18 cellular contexts compared by ENCODE assay signal in genomic region chr4:169037491-169037890, GRCh38. TPM values are rescaled to one million over a fixed set of nuclear protein-coding genes. Genes with fewer than 3 reads are reported as not detected.
A peak's percentile ranks its signal among the peaks of the same experiment; 100 is the strongest.
DNase-seq lines count a peak whose midpoint lies in the region; ATAC-seq and TF ChIP-seq lines count a peak whose summit lies in the region.
"Had no signal": no experiment of that assay in that cellular context is flagged by ENCODE, and none has a peak within 500 bp of the region (broad histone marks: within the 10 kb centered on the region; RNA-seq: fewer than 3 reads in every experiment).

No MANE protein-coding gene starts in this region.

- H3F3A ChIP-seq in PC-3 (ENCODE audit: low read length, unreplicated experiment) = no peaks in the 10 kb centered on the region

- peak overlapping the region; percentile 43; the same call in 1 of the 2 replicates for H2AFZ ChIP-seq in PC-3 (ENCODE audit: low read length)
- H2AFZ ChIP-seq: GM23248 had no signal

- 0 out of 2 replicates have a peak overlapping the region, but pooled peaks have one; percentile 7 for H3K4me2 ChIP-seq in PC-3 (ENCODE audit: low read length)

- no peaks in the 10 kb centered on the region for H3K79me2 ChIP-seq in PC-3 (ENCODE audit: low read length)

- peaks cover 2% of the 10 kb centered on the region for H3K27me3 Mint-ChIP-seq in type B pancreatic cell

- TF ChIP-seq CTCF in PC-3 (conservative IDR thresholded peaks at IDR 0.05; ENCODE audit: low read depth, low read length) (no peak), type B pancreatic cell (conservative IDR thresholded peaks at IDR 0.05) (no peak)

- POLR2A ChIA-PET in PC-3 (lab: Charles Lee; ENCODE audit: unreplicated experiment) = no interaction called here

- CTCF ChIA-PET in PC-3 (lab: Charles Lee) = interaction anchor here (0.6 kb wide), 1 partner anchor 529 kb away, joined by 4 read pairs; no protein-coding TSS in a partner anchor

- intact Hi-C loops in PC-3 (cut with micrococcal nuclease) = no loop called here

- no peak for ATAC-seq in PC-3
- no peak for ATAC-seq in GM19351 (IDR thresholded peaks at IDR 0.05; ENCODE audit: unreplicated experiment)
- no peak for ATAC-seq in GM21381 (IDR thresholded peaks at IDR 0.05; ENCODE audit: unreplicated experiment)
- no peak for ATAC-seq in HG02623 (IDR thresholded peaks at IDR 0.05; ENCODE audit: unreplicated experiment)
- ATAC-seq: CD8-positive, alpha-beta T cell had no signal

- H3K4me3 ChIP-seq in PC-3 (ENCODE audit: low read length) = no peak overlapping the region
- H3K4me3 ChIP-seq: GM23248 had no signal

- no peaks in the 10 kb centered on the region for H3K36me3 ChIP-seq in PC-3 (ENCODE audit: low read depth, low read length)

- no peak overlapping the region for H3K9ac ChIP-seq in PC-3 (ENCODE audit: low read length)
- H3K9ac ChIP-seq: GM23248 had no signal

- peaks cover 6% of the 10 kb centered on the region for H3K9me3 Mint-ChIP-seq in type B pancreatic cell
- H3K9me3 Mint-ChIP-seq: CD8-positive, alpha-beta T cell had no signal

- BruUV-seq in PC-3 (replicated peaks; lab: Mats Ljungman, UMichigan) = no TSS peak

- H3K27me3 ChIP-seq in PC-3 (ENCODE audit: low read length) = no peaks in the 10 kb centered on the region

- peaks cover 23% of the 10 kb centered on the region for H3K4me1 Mint-ChIP-seq in type B pancreatic cell (ENCODE audit: unreplicated experiment)
- H3K4me1 Mint-ChIP-seq: CD14-positive monocyte had no signal

- peaks cover 23% of the 10 kb centered on the region; the same call in 1 of the 2 replicates for H3K4me1 ChIP-seq in PC-3 (ENCODE audit: insufficient read depth, low read length)

- H4K20me1 ChIP-seq in PC-3 (ENCODE audit: low read length) = no peaks in the 10 kb centered on the region

- peak overlapping the region; percentile 16 for H3K27ac Mint-ChIP-seq in type B pancreatic cell
- H3K27ac Mint-ChIP-seq: CD14-positive monocyte; CD8-positive, alpha-beta T cell; H9 had no signal

- H3K9me2 ChIP-seq in PC-3 (replicated peaks; ENCODE audit: low read length) = no peaks in the 10 kb centered on the region

- no peak overlapping the region for H3K27ac ChIP-seq in PC-3 (ENCODE audit: low read length)
- H3K27ac ChIP-seq: 22Rv1, GM23248 had no signal

- H3K36me3 Mint-ChIP-seq in type B pancreatic cell = no peaks in the 10 kb centered on the region
- H3K36me3 Mint-ChIP-seq: CD14-positive monocyte; CD8-positive, alpha-beta T cell had no signal

- peak; percentile 13 for DNase-seq in DMS 273 (lab: John Stamatoyannopoulos, UW; ENCODE audit: unreplicated experiment)
- DNase-seq in DMS 273 treated with DMSO at 0.1 percent for 48 hours (lab: John Stamatoyannopoulos, UW) = no peak
- peak; percentile 21 for DNase-seq in PC-3
- peak; percentile 32 for DNase-seq in myocyte (ENCODE audit: low read depth)
- no peak for DNase-seq in type B pancreatic cell (ENCODE audit: extremely low spot score, unreplicated experiment)
- DNase-seq: CD8-positive, alpha-beta T cell; COR-L47; DMS53; GF-D8; GM23248; H9; IMR-90; KBM-7 had no signal

- no peaks in the 10 kb centered on the region for H3K9me3 ChIP-seq in PC-3 (ENCODE audit: low read length)

- no peak overlapping the region for H3K4me3 Mint-ChIP-seq in type B pancreatic cell
- H3K4me3 Mint-ChIP-seq: CD14-positive monocyte; CD8-positive, alpha-beta T cell; H9 had no signal

RNA-seq across cellular contexts. Expression of gene CBR4, which starts 27.4 kb away (rescaled TPM):
- total RNA-seq in PC-3 (2014; rRNA removed) (7.4 and 12.6 TPM in 2 replicates), myocyte (17.4 and 20.5 TPM in 2 replicates), type B pancreatic cell (ENCODE audit: low replicate concordance) (25.8 and 42.6 TPM in 2 replicates)
- polyA plus RNA-seq in myocyte (2012) = 8.6 TPM

Comparison
In these comparisons a context has a peak if more than half of its experiments do, and no peak if none do; other contexts are left out.
1. DNase-seq: peak in DMS 273 (single experiment), PC-3 (single experiment) and myocyte (single experiment); none in DMS 273 treated with DMSO at 0.1 percent for 48 hours (single experiment) and type B pancreatic cell (single experiment).